15 cellular contexts compared by ENCODE assay signal in the genomic region with DNA sequence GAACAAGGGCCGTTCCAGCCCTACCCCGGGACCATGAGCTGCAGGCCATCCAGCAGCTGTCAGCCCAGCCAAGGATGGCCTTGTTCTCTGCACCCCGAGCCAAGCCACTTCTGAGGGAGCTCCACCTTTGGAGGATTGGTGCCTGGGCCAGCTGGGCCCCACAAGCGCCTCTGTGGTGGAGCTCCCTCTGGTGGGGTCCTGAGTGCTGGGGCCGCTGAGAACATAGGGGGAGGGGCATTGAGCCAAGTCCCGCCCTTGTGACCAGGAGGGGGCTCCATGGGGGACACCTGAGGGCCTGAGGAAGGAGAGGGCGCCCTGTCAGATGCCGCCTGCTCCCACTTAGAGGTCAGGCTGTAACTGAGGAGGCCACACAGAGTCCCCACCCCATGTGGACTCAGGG.
DNase-seq lines count a peak whose midpoint lies in the region; ATAC-seq and TF ChIP-seq lines count a peak whose summit lies in the region.
"Had no signal": no experiment of that assay in that cellular context is flagged by ENCODE, and none has a peak within 500 bp of the region (broad histone marks: within the 10 kb centered on the region; RNA-seq: fewer than 3 reads in every experiment).

No MANE protein-coding gene starts in this region.

- TF ChIP-seq POLR2A in NB4 (IDR thresholded peaks at IDR 0.05; ENCODE audit: extremely low read depth, insufficient read length) (no peak), GM18505 (IDR thresholded peaks at IDR 0.05; ENCODE audit: borderline replicate concordance, extremely low read depth, insufficient read depth, insufficient read length) (no peak)

- H3K4me3 ChIP-seq in NB4 (ENCODE audit: low read depth, low read length) = no peak overlapping the region
- no peak overlapping the region for H3K4me3 ChIP-seq in astrocyte of the spinal cord (ENCODE audit: low read depth, low read length)
- H3K4me3 ChIP-seq: ascending aorta, HAP-1, thoracic aorta had no signal

- no peak for ATAC-seq in HG03342 (IDR thresholded peaks at IDR 0.05; ENCODE audit: unreplicated experiment)
- ATAC-seq in GM18505 (IDR thresholded peaks at IDR 0.05; ENCODE audit: unreplicated experiment) = no peak

- in situ Hi-C loops in astrocyte of the spinal cord (cut with HindIII; ENCODE audit: low sequenced_read_pairs) = no loop called here

- TF ChIP-seq CTCF in NB4 (IDR thresholded peaks at IDR 0.05; ENCODE audit: low read depth, low read length) = peak; percentile 3
- TF ChIP-seq CTCF in astrocyte of the spinal cord (IDR thresholded peaks at IDR 0.05; ENCODE audit: low read depth, low read length) = peak; percentile 20

- DNase-seq in 8988T (peak; percentile 96), ELR (ENCODE audit: low read depth) (peak; percentile 36), NB4 (ENCODE audit: low read depth) (peak; percentile 38), astrocyte of the spinal cord (ENCODE audit: low read depth, low spot score) (no peak), GDM1 (lab: John Stamatoyannopoulos, UW) (no peak)
- no peak for DNase-seq in activated CD8-positive, alpha-beta memory T cell treated with anti-CD3 and anti-CD28 coated beads, Interleukin-2, amount 50 U/mL, for 48 hours
- DNase-seq: CD4-positive, alpha-beta memory T cell; NCI-H187; stimulated activated CD4-positive, alpha-beta T cell treated with anti-CD3 and anti-CD28 coated beads, Interleukin-4, amount 100 ng/mL, for 4 hours; T-helper 1 cell had no signal

Comparison
In these comparisons a context has a peak if more than half of its experiments do, and no peak if none do; other contexts are left out.
1. DNase-seq: peak in 8988T (single experiment), ELR (single experiment) and NB4 (single experiment); none in astrocyte of the spinal cord (single experiment), GDM1 (single experiment) and activated CD8-positive, alpha-beta memory T cell treated with anti-CD3 and anti-CD28 coated beads, Interleukin-2, amount 50 U/mL, for 48 hours (single experiment).